ENCODE assay signal across 9 cellular contexts in genomic region chr2:71933467-71934319, GRCh38.
DNase-seq lines count a peak whose midpoint lies in the region; ATAC-seq, FAIRE-seq and TF ChIP-seq lines count a peak whose summit lies in the region.
"Had no signal": no experiment of that assay in that cellular context is flagged by ENCODE, and none has a peak within 500 bp of the region (broad histone marks: within the 10 kb centered on the region; RNA-seq: fewer than 3 reads in every experiment).

No MANE protein-coding gene starts in this region.

- no peak for FAIRE-seq in kidney (lab: Jason Lieb, UNC)
- FAIRE-seq: G401.6 had no signal

- ATAC-seq in Right ventricle myocardium superior (ENCODE audit: poor library complexity) (no peak), right cardiac atrium (no peak), HG03520 (IDR thresholded peaks at IDR 0.05; ENCODE audit: unreplicated experiment) (no peak)

- H3K36me3 ChIP-seq in kidney (ENCODE audit: control insufficient read depth in 1 of 2, insufficient read depth in 2 of 2, low read length in 2 of 2): no peaks in the 10 kb centered on the region

- H3K9me3 ChIP-seq in right cardiac atrium (ENCODE audit: control insufficient read depth, low read length) (no peaks in the 10 kb centered on the region), kidney (ENCODE audit: control insufficient read depth in 1 of 2, low read length in 2 of 2) (no peaks in the 10 kb centered on the region)

- TF ChIP-seq CTCF in kidney (IDR thresholded peaks at IDR 0.05; ENCODE audit: borderline replicate concordance, extremely low read depth, insufficient read depth): no peak

- H3K4me1 ChIP-seq in right cardiac atrium (ENCODE audit: control insufficient read depth, insufficient read depth, low read length) (peaks cover 2% of the 10 kb centered on the region), kidney (ENCODE audit: control insufficient read depth in 1 of 2, insufficient read depth in 1 of 2, low read depth in 1 of 2, low read length in 2 of 2) (no peaks in the 10 kb centered on the region)

- in situ Hi-C loops in SK-MEL-5 (cut with HindIII; ENCODE audit: low pct_unique_long_range_greater_than_20kb, low sequenced_read_pairs): no loop called here

- no peak overlapping the region for H3K4me3 ChIP-seq in right cardiac atrium (ENCODE audit: low read length)
- no peak overlapping the region for H3K4me3 ChIP-seq in kidney (ENCODE audit: low read length in 2 of 2)

- no peak overlapping the region for H3K9ac ChIP-seq in kidney (ENCODE audit: low read length in 2 of 2)

- H3K27me3 ChIP-seq in right cardiac atrium (ENCODE audit: control insufficient read depth, insufficient read depth): no peaks in the 10 kb centered on the region

- intact Hi-C loops in cardiac septum (cut with DNase I): no loop called here
- intact Hi-C loops in Right ventricle myocardium superior (cut with DNase I): no loop called here
- intact Hi-C loops in right cardiac atrium (cut with DNase I): loop anchor here in 1 of 4 donors (10.0 kb wide), 1 partner anchor 129 kb away; no protein-coding TSS in a partner anchor
- intact Hi-C loops in kidney (cut with DNase I): loop anchor here (10.0 kb wide), 1 partner anchor 211 kb away; the partner anchor contains the start of gene CYP26B1

- peak overlapping the region; percentile 39 for H3K27ac ChIP-seq in right cardiac atrium (ENCODE audit: low read length)
- no peak overlapping the region for H3K27ac ChIP-seq in kidney (ENCODE audit: low read depth in 2 of 2, low read length in 2 of 2)

- WGBS in right cardiac atrium: 74% methylated on average over 8 of the region's 8 CpGs

- DNase-seq in cardiac septum (ENCODE audit: low spot score) (peak; percentile 67), Right ventricle myocardium superior (no peak), SK-MEL-5 (ENCODE audit: low read depth, low spot score) (peak; percentile 53), right cardiac atrium (peak in 1 of 3 donors; percentile 50), NCI-H2107 (lab: John Stamatoyannopoulos, UW) (no peak), kidney (no peak), NCI-H2081 (lab: John Stamatoyannopoulos, UW) (no peak)

Comparison
In these comparisons a context has a peak if more than half of its experiments do, and no peak if none do; other contexts are left out.
1. DNase-seq: peak in cardiac septum (single experiment) and SK-MEL-5 (single experiment); none in Right ventricle myocardium superior (single experiment), NCI-H2107 (single experiment), kidney (single experiment) and NCI-H2081 (0 of 2).